Comparison of ENCODE assay signal across 8 cellular contexts in genomic region chr1:7265771-7266371, GRCh38.
DNase-seq lines count a peak whose midpoint lies in the region; ATAC-seq, FAIRE-seq and TF ChIP-seq lines count a peak whose summit lies in the region.

No MANE protein-coding gene starts in this region.

- TF ChIP-seq CTCF in foreskin keratinocyte (conservative IDR thresholded peaks at IDR 0.05) = no peak
- TF ChIP-seq CTCF in left lung (IDR thresholded peaks at IDR 0.05) = no peak

- FAIRE-seq in frontal cortex (lab: Jason Lieb, UNC) = no peak

- ATAC-seq in foreskin keratinocyte = peak; percentile 97
- no peak for ATAC-seq in GM21619 (IDR thresholded peaks at IDR 0.05; ENCODE audit: unreplicated experiment)
- no peak for ATAC-seq in left lung

- in situ Hi-C loops in SK-MEL-5 (cut with HindIII; ENCODE audit: low pct_unique_long_range_greater_than_20kb, low sequenced_read_pairs) = no loop called here

- DNase-seq in HS-27A (ENCODE audit: low read depth) (peak; percentile 66), SK-MEL-5 (ENCODE audit: low read depth, low spot score) (peak; percentile 77), foreskin keratinocyte (peak; percentile 94 to 98), frontal cortex (ENCODE audit: low spot score in 2 of 2) (no peak), cortex of kidney (lab: John Stamatoyannopoulos, UW) (no peak), left lung (no peak)

- H3K79me2 ChIP-seq in ACC112 (ENCODE audit: control insufficient read depth, insufficient read depth, low read length, unreplicated experiment) = no peaks in the 10 kb centered on the region

- H3K36me3 ChIP-seq in ACC112 (ENCODE audit: insufficient read depth, low read length) = no peaks in the 10 kb centered on the region
- H3K36me3 ChIP-seq in left lung = no peaks in the 10 kb centered on the region

- no peak overlapping the region for H3K4me3 ChIP-seq in ACC112 (ENCODE audit: low read depth, low read length)
- no peak overlapping the region for H3K4me3 ChIP-seq in left lung

- H3K4me1 ChIP-seq in ACC112 (ENCODE audit: control insufficient read depth, insufficient read depth, low read length, unreplicated experiment) (peaks cover 19% of the 10 kb centered on the region), foreskin keratinocyte (peaks cover 15% of the 10 kb centered on the region), left lung (no peaks in the 10 kb centered on the region)

- H3K27ac ChIP-seq in ACC112 (ENCODE audit: low read depth, low read length) = peak overlapping the region; percentile 64
- H3K27ac ChIP-seq in foreskin keratinocyte = peak overlapping the region; percentile 90
- no peak overlapping the region for H3K27ac ChIP-seq in left lung

- H3K27me3 ChIP-seq in ACC112 (ENCODE audit: insufficient read depth, low read length) = no peaks in the 10 kb centered on the region
- no peaks in the 10 kb centered on the region for H3K27me3 ChIP-seq in foreskin keratinocyte
- H3K27me3 ChIP-seq in left lung = peaks cover 5 to 37% of the 10 kb centered on the region in 2 donors

- no peak overlapping the region for H2AFZ ChIP-seq in ACC112 (ENCODE audit: low read length, unreplicated experiment)

- intact Hi-C loops in left lung (cut with DNase I) = no loop called here

- H3K9me3 ChIP-seq in left lung = peaks cover 0 to 20% of the 10 kb centered on the region in 2 donors

Comparison
In these comparisons a context has a peak if more than half of its experiments do, and no peak if none do; other contexts are left out.
1. H3K27ac ChIP-seq: peak in ACC112 (single experiment) and foreskin keratinocyte (single experiment); none in left lung (0 of 2).
2. DNase-seq: peak in HS-27A (single experiment), SK-MEL-5 (single experiment) and foreskin keratinocyte (2 of 2); none in frontal cortex (0 of 2), cortex of kidney (single experiment) and left lung (0 of 2).